Comparison of ENCODE assay signal across 10 cellular contexts in genomic region chr2:42926438-42927333, GRCh38.
DNase-seq lines count a peak whose midpoint lies in the region; ATAC-seq and TF ChIP-seq lines count a peak whose summit lies in the region.
"Had no signal": no experiment of that assay in that cellular context is flagged by ENCODE, and none has a peak within 500 bp of the region (broad histone marks: within the 10 kb centered on the region; RNA-seq: fewer than 3 reads in every experiment).

No MANE protein-coding gene starts in this region.

- ATAC-seq in gastroesophageal sphincter (no peak), GM19463 (IDR thresholded peaks at IDR 0.05; ENCODE audit: unreplicated experiment) (no peak), GM19455 (IDR thresholded peaks at IDR 0.05; ENCODE audit: unreplicated experiment) (no peak), GM21360 (IDR thresholded peaks at IDR 0.05; ENCODE audit: unreplicated experiment) (no peak)
- ATAC-seq: T-helper 17 cell had no signal

- H3K4me3 ChIP-seq in gastroesophageal sphincter: no peak overlapping the region

- no peaks in the 10 kb centered on the region for H3K9me3 ChIP-seq in gastroesophageal sphincter

- DNase-seq in DMS153 (lab: John Stamatoyannopoulos, UW): peak; percentile 77
- peak; percentile 73 for DNase-seq in NCI-H774 (lab: John Stamatoyannopoulos, UW)
- DNase-seq in posterior vena cava (ENCODE audit: low spot score): peak; percentile 67
- no peak for DNase-seq in NOMO-1 treated with dmso at 0.1 percent for 144 hours (lab: John Stamatoyannopoulos, UW; ENCODE audit: unreplicated experiment)
- DNase-seq: MM.1S, T-helper 17 cell had no signal

- H3K36me3 ChIP-seq in gastroesophageal sphincter: no peaks in the 10 kb centered on the region

- no peak for TF ChIP-seq POLR2A in gastroesophageal sphincter (IDR thresholded peaks at IDR 0.05)

- H3K27ac ChIP-seq in gastroesophageal sphincter: peak overlapping the region; percentile 77 to 93 (median 90)

- no peaks in the 10 kb centered on the region for H3K27me3 ChIP-seq in gastroesophageal sphincter

- TF ChIP-seq CTCF in gastroesophageal sphincter (IDR thresholded peaks at IDR 0.05): no peak

- peaks cover 38 to 100% (median 90%) of the 10 kb centered on the region in 3 donors for H3K4me1 ChIP-seq in gastroesophageal sphincter

- WGBS in gastroesophageal sphincter (ENCODE audit: low coverage in 1 of 2), 2 donors: 49 to 61% methylated on average over 8 to 13 of the region's 26 CpGs

- no peak for TF ChIP-seq EP300 in gastroesophageal sphincter (IDR thresholded peaks at IDR 0.05)

- intact Hi-C loops in posterior vena cava (cut with DNase I): loop anchor here in 1 of 2 donors (5.0 kb wide), 1 partner anchor 69 kb away; no protein-coding TSS in a partner anchor
